Comparison of ENCODE assay signal across 9 cellular contexts in genomic region chr1:21904475-21904724, GRCh38. TPM values are rescaled to one million over a fixed set of nuclear protein-coding genes. Genes with fewer than 3 reads are reported as not detected.
A peak's percentile ranks its signal among the peaks of the same experiment; 100 is the strongest.
DNase-seq lines count a peak whose midpoint lies in the region; ATAC-seq and TF ChIP-seq lines count a peak whose summit lies in the region.
"Had no signal": no experiment of that assay in that cellular context is flagged by ENCODE, and none has a peak within 500 bp of the region (broad histone marks: within the 10 kb centered on the region; RNA-seq: fewer than 3 reads in every experiment).

No MANE protein-coding gene starts in this region.

- peaks cover 19% of the 10 kb centered on the region for H3K79me2 ChIP-seq in trophoblast cell (ENCODE audit: control insufficient read depth, insufficient read depth, low read length, poor library complexity)

- peak overlapping the region; percentile 57 for H2BK120ac ChIP-seq in trophoblast cell (ENCODE audit: insufficient read depth, low read length, poor library complexity)

- peak overlapping the region; percentile 43 for H4K8ac ChIP-seq in trophoblast cell (ENCODE audit: low read depth, low read length)

- 39% methylated on average over 3 of the region's 5 CpGs for WGBS in esophagus muscularis mucosa
- WGBS in trophoblast cell (ENCODE audit: extremely low coverage, insufficient coverage, insufficient read length), result no CpG with 5 or more reads among the region's 5 CpGs

- H3K4me1 Mint-ChIP-seq in activated CD8-positive, alpha-beta T cell treated with anti-CD3 and anti-CD28 coated beads for 36 hours (ENCODE audit: low read depth), result peaks cover 20% of the 10 kb centered on the region
- peaks cover 8% of the 10 kb centered on the region for H3K4me1 Mint-ChIP-seq in activated CD8-positive, alpha-beta T cell treated with anti-CD3 and anti-CD28 coated beads, Interleukin-2, amount 10 ng/mL, durations not matched to agents 7 days and 5 days (ENCODE audit: low read depth)
- H3K4me1 Mint-ChIP-seq in activated CD4-positive, alpha-beta memory T cell treated with anti-CD3 and anti-CD28 coated beads, Interleukin-2, amount 10 ng/mL, durations not matched to agents 7 days and 5 days, result peaks cover 4% of the 10 kb centered on the region

- POLR2A ChIA-PET in activated CD8-positive, alpha-beta T cell treated with anti-CD3 and anti-CD28 coated beads for 36 hours (lab: Charles Lee), result interaction anchor here (1.0 kb wide), 1 partner anchor 53 kb away, joined by 3 read pairs; no protein-coding TSS in a partner anchor
- POLR2A ChIA-PET in activated CD8-positive, alpha-beta T cell treated with anti-CD3 and anti-CD28 coated beads, Interleukin-2, amount 10 ng/mL, durations not matched to agents 7 days and 5 days (lab: Charles Lee), result no interaction called here
- POLR2A ChIA-PET in activated CD4-positive, alpha-beta memory T cell treated with anti-CD3 and anti-CD28 coated beads, Interleukin-2, amount 10 ng/mL, durations not matched to agents 7 days and 5 days (lab: Charles Lee), result no interaction called here

- no peak for TF ChIP-seq EP300 in esophagus muscularis mucosa (IDR thresholded peaks at IDR 0.05)

- TF ChIP-seq CTCF in activated CD8-positive, alpha-beta T cell treated with anti-CD3 and anti-CD28 coated beads for 36 hours (IDR thresholded peaks at IDR 0.05), result no peak
- TF ChIP-seq CTCF in esophagus muscularis mucosa (IDR thresholded peaks at IDR 0.05), result no peak
- no peak for TF ChIP-seq CTCF in uterus (IDR thresholded peaks at IDR 0.05)

- no peaks in the 10 kb centered on the region for H3K36me3 Mint-ChIP-seq in activated CD8-positive, alpha-beta T cell treated with anti-CD3 and anti-CD28 coated beads for 36 hours (ENCODE audit: low read depth)
- no peaks in the 10 kb centered on the region for H3K36me3 Mint-ChIP-seq in activated CD8-positive, alpha-beta T cell treated with anti-CD3 and anti-CD28 coated beads, Interleukin-2, amount 10 ng/mL, durations not matched to agents 7 days and 5 days (ENCODE audit: low read depth)
- H3K36me3 Mint-ChIP-seq in activated CD4-positive, alpha-beta memory T cell treated with anti-CD3 and anti-CD28 coated beads, Interleukin-2, amount 10 ng/mL, durations not matched to agents 7 days and 5 days (ENCODE audit: low read depth), result no peaks in the 10 kb centered on the region

- H3K4ac ChIP-seq in trophoblast cell (ENCODE audit: low read depth, low read length), result peak overlapping the region; percentile 21

- no peak overlapping the region for H3K23ac ChIP-seq in trophoblast cell (ENCODE audit: low read length)

- H3K9me3 ChIP-seq in esophagus muscularis mucosa (no peaks in the 10 kb centered on the region), trophoblast cell (ENCODE audit: insufficient read depth, low read depth, low read length) (no peaks in the 10 kb centered on the region), uterus (no peaks in the 10 kb centered on the region)

- peak overlapping the region; percentile 88 for H4K91ac ChIP-seq in trophoblast cell (ENCODE audit: low read depth, low read length)

- peaks cover 68% of the 10 kb centered on the region for H3K79me1 ChIP-seq in trophoblast cell (ENCODE audit: low read length)

- peak overlapping the region; percentile 55 for H2BK5ac ChIP-seq in trophoblast cell (ENCODE audit: low read depth, low read length, poor library complexity)

- no peaks in the 10 kb centered on the region for H3K27me3 Mint-ChIP-seq in activated CD8-positive, alpha-beta T cell treated with anti-CD3 and anti-CD28 coated beads for 36 hours
- no peaks in the 10 kb centered on the region for H3K27me3 Mint-ChIP-seq in activated CD8-positive, alpha-beta T cell treated with anti-CD3 and anti-CD28 coated beads, Interleukin-2, amount 10 ng/mL, durations not matched to agents 7 days and 5 days (ENCODE audit: low read depth)
- no peaks in the 10 kb centered on the region for H3K27me3 Mint-ChIP-seq in activated CD4-positive, alpha-beta memory T cell treated with anti-CD3 and anti-CD28 coated beads, Interleukin-2, amount 10 ng/mL, durations not matched to agents 7 days and 5 days

- intact Hi-C loops in activated CD8-positive, alpha-beta T cell treated with anti-CD3 and anti-CD28 coated beads for 36 hours (cut with micrococcal nuclease), result no loop called here
- intact Hi-C loops in esophagus muscularis mucosa (cut with DNase I), result loop anchor here (5.0 kb wide), 1 partner anchor 33 kb away; the partner anchor contains the start of gene HSPG2
- intact Hi-C loops in uterus (cut with DNase I; ENCODE audit: low total_unique reads), result no loop called here

- peak overlapping the region; percentile 68 for H3K14ac ChIP-seq in trophoblast cell (ENCODE audit: low read length)

- H3K36me3 ChIP-seq in esophagus muscularis mucosa (peaks cover 0 to 25% (median 2%) of the 10 kb centered on the region in 4 donors), trophoblast cell (ENCODE audit: control insufficient read depth in 1 of 2, insufficient read depth in 2 of 2, low read length in 2 of 2) (no peaks in the 10 kb centered on the region), uterus (no peaks in the 10 kb centered on the region)

- H3K4me3 ChIP-seq in esophagus muscularis mucosa (peak overlapping the region in 1 of 4 donors; percentile 12), trophoblast cell (ENCODE audit: low read depth, low read length) (no peak overlapping the region), uterus (no peak overlapping the region)

- peak overlapping the region; percentile 65 for H2AK5ac ChIP-seq in trophoblast cell (ENCODE audit: low read length)

- peak overlapping the region; percentile 83 for H3K18ac ChIP-seq in trophoblast cell (ENCODE audit: low read length)

- peaks cover 100% of the 10 kb centered on the region in 4 donors for H3K4me1 ChIP-seq in esophagus muscularis mucosa
- peaks cover 68 to 73% of the 10 kb centered on the region in 2 experiments for H3K4me1 ChIP-seq in trophoblast cell (ENCODE audit: control insufficient read depth in 1 of 2, insufficient read depth in 2 of 2, low read length in 2 of 2)
- H3K4me1 ChIP-seq in uterus, result peaks cover 28 to 73% of the 10 kb centered on the region in 2 donors

- peak overlapping the region; percentile 93 to 99 (median 98) for H3K27ac ChIP-seq in esophagus muscularis mucosa (replicated peaks in 1 of 4)
- H3K27ac ChIP-seq in trophoblast cell (ENCODE audit: low read depth, low read length), result peak overlapping the region; percentile 88
- peak overlapping the region; percentile 93 for H3K27ac ChIP-seq in uterus

- DNase-seq in activated CD8-positive, alpha-beta T cell treated with anti-CD3 and anti-CD28 coated beads for 36 hours, result no peak
- DNase-seq in activated CD8-positive, alpha-beta T cell treated with anti-CD3 and anti-CD28 coated beads, Interleukin-2, amount 10 ng/mL, durations not matched to agents 7 days and 5 days, result no peak
- DNase-seq in esophagus muscularis mucosa (ENCODE audit: extremely low spot score), result no peak
- no peak for DNase-seq in trophoblast cell
- no peak for DNase-seq in uterus
- DNase-seq in activated CD4-positive, alpha-beta memory T cell treated with anti-CD3 and anti-CD28 coated beads, Interleukin-2, amount 10 ng/mL, durations not matched to agents 7 days and 5 days, result no peak
- DNase-seq in NAMALWA (ENCODE audit: low spot score), result no peak
- DNase-seq in DMS79 treated with DMSO at 0.1 percent for 48 hours (lab: John Stamatoyannopoulos, UW), result no peak

- H3K27me3 ChIP-seq in esophagus muscularis mucosa, result no peaks in the 10 kb centered on the region
- no peaks in the 10 kb centered on the region for H3K27me3 ChIP-seq in trophoblast cell (ENCODE audit: insufficient read depth, low read length)
- H3K27me3 ChIP-seq in uterus, result no peaks in the 10 kb centered on the region

- peak overlapping the region; percentile 55 for H2BK12ac ChIP-seq in trophoblast cell (ENCODE audit: low read length)

- CTCF ChIA-PET in activated CD8-positive, alpha-beta T cell treated with anti-CD3 and anti-CD28 coated beads for 36 hours (lab: Charles Lee), result no interaction called here
- CTCF ChIA-PET in activated CD8-positive, alpha-beta T cell treated with anti-CD3 and anti-CD28 coated beads, Interleukin-2, amount 10 ng/mL, durations not matched to agents 7 days and 5 days (lab: Charles Lee), result no interaction called here
- CTCF ChIA-PET in activated CD4-positive, alpha-beta memory T cell treated with anti-CD3 and anti-CD28 coated beads, Interleukin-2, amount 10 ng/mL, durations not matched to agents 7 days and 5 days (lab: Charles Lee), result no interaction called here

- ATAC-seq in activated CD8-positive, alpha-beta T cell treated with anti-CD3 and anti-CD28 coated beads for 36 hours, result peak; percentile 6
- ATAC-seq in activated CD8-positive, alpha-beta T cell treated with anti-CD3 and anti-CD28 coated beads, Interleukin-2, amount 10 ng/mL, durations not matched to agents 7 days and 5 days, result no peak
- ATAC-seq: activated CD4-positive, CD25-positive, alpha-beta regulatory T cell treated with anti-CD3 and anti-CD28 coated beads, Interleukin-2, amount 50 U/mL, for 24 hours had no signal

- peak overlapping the region; percentile 7 for H2AFZ ChIP-seq in trophoblast cell (ENCODE audit: insufficient read depth, low read length, poor library complexity)

- H3K4me2 ChIP-seq in trophoblast cell (ENCODE audit: low read length), result no peak overlapping the region

- no peak overlapping the region for H3K27ac Mint-ChIP-seq in activated CD8-positive, alpha-beta T cell treated with anti-CD3 and anti-CD28 coated beads for 36 hours
- no peak overlapping the region for H3K27ac Mint-ChIP-seq in activated CD8-positive, alpha-beta T cell treated with anti-CD3 and anti-CD28 coated beads, Interleukin-2, amount 10 ng/mL, durations not matched to agents 7 days and 5 days
- H3K27ac Mint-ChIP-seq in activated CD4-positive, alpha-beta memory T cell treated with anti-CD3 and anti-CD28 coated beads, Interleukin-2, amount 10 ng/mL, durations not matched to agents 7 days and 5 days, result no peak overlapping the region

- no peaks in the 10 kb centered on the region for H3K9me3 Mint-ChIP-seq in activated CD8-positive, alpha-beta T cell treated with anti-CD3 and anti-CD28 coated beads for 36 hours
- H3K9me3 Mint-ChIP-seq in activated CD8-positive, alpha-beta T cell treated with anti-CD3 and anti-CD28 coated beads, Interleukin-2, amount 10 ng/mL, durations not matched to agents 7 days and 5 days (ENCODE audit: insufficient read depth), result no peaks in the 10 kb centered on the region
- no peaks in the 10 kb centered on the region for H3K9me3 Mint-ChIP-seq in activated CD4-positive, alpha-beta memory T cell treated with anti-CD3 and anti-CD28 coated beads, Interleukin-2, amount 10 ng/mL, durations not matched to agents 7 days and 5 days

- no peak overlapping the region for H3K9ac ChIP-seq in trophoblast cell (ENCODE audit: low read length)

- H3K4me3 Mint-ChIP-seq in activated CD8-positive, alpha-beta T cell treated with anti-CD3 and anti-CD28 coated beads for 36 hours, result no peak overlapping the region
- H3K4me3 Mint-ChIP-seq in activated CD8-positive, alpha-beta T cell treated with anti-CD3 and anti-CD28 coated beads, Interleukin-2, amount 10 ng/mL, durations not matched to agents 7 days and 5 days, result no peak overlapping the region
- no peak overlapping the region for H3K4me3 Mint-ChIP-seq in activated CD4-positive, alpha-beta memory T cell treated with anti-CD3 and anti-CD28 coated beads, Interleukin-2, amount 10 ng/mL, durations not matched to agents 7 days and 5 days

- no peak for TF ChIP-seq POLR2A in esophagus muscularis mucosa (IDR thresholded peaks at IDR 0.05; ENCODE audit: low read depth)
- TF ChIP-seq POLR2A in uterus (IDR thresholded peaks at IDR 0.05), result no peak

- no peak overlapping the region for H4K12ac ChIP-seq in trophoblast cell (ENCODE audit: low read depth, low read length)

RNA-seq across cellular contexts. Expression of gene HSPG2, which starts 32.7 kb away (rescaled TPM):
- 10 to 100 TPM; 52.1 to 59.0 TPM for total RNA-seq in activated CD8-positive, alpha-beta T cell treated with anti-CD3 and anti-CD28 coated beads for 36 hours
- 1 to 10 TPM; 3.2 to 3.8 TPM for total RNA-seq in activated CD8-positive, alpha-beta T cell treated with anti-CD3 and anti-CD28 coated beads, Interleukin-2, amount 10 ng/mL, durations not matched to agents 7 days and 5 days
- total RNA-seq in esophagus muscularis mucosa (1,000 to 10,000 TPM in 1 of 4 donors, 100 to 1,000 TPM in 3; 414 to 1,199 (median 595) TPM), uterus (100 to 1,000 TPM in 3 of 4 donors, 10 to 100 TPM in 1; 96.8 to 677 (median 290) TPM)
- polyA plus RNA-seq in trophoblast cell (2013), result 97.2 and 106 TPM in 2 replicates
- 1 to 10 TPM; 1.0 to 1.2 TPM for total RNA-seq in activated CD4-positive, alpha-beta memory T cell treated with anti-CD3 and anti-CD28 coated beads, Interleukin-2, amount 10 ng/mL, durations not matched to agents 7 days and 5 days

Comparison
In these comparisons a context has a peak if more than half of its experiments do, and no peak if none do; other contexts are left out.
1. RNA of gene HSPG2, which starts 32.7 kb away (total RNA-seq): 414 to 1,199 TPM in esophagus muscularis mucosa, 96.8 to 677 TPM in uterus and 52.1 to 59.0 TPM in activated CD8-positive, alpha-beta T cell treated with anti-CD3 and anti-CD28 coated beads for 36 hours; 3.2 to 3.8 TPM in activated CD8-positive, alpha-beta T cell treated with anti-CD3 and anti-CD28 coated beads, Interleukin-2, amount 10 ng/mL, durations not matched to agents 7 days and 5 days and 1.0 to 1.2 TPM in activated CD4-positive, alpha-beta memory T cell treated with anti-CD3 and anti-CD28 coated beads, Interleukin-2, amount 10 ng/mL, durations not matched to agents 7 days and 5 days; every median in the first group is over 10 times any median in the second.
2. Peak in every context shown above with its lines, with median percentiles within 50 percentile points of each other: H3K27ac ChIP-seq.